20 cellular contexts compared by ENCODE assay signal in genomic region chr16:80503144-80503543, GRCh38. TPM values are rescaled to one million over a fixed set of nuclear protein-coding genes. Genes with fewer than 3 reads are reported as not detected.
"Had no signal": no experiment of that assay in that cellular context is flagged by ENCODE, and none has a peak within 500 bp of the region (broad histone marks: within the 10 kb centered on the region; RNA-seq: fewer than 3 reads in every experiment).

No MANE protein-coding gene starts in this region.

- ATAC-seq: esophagus mucosa; gastroesophageal sphincter; left ventricle myocardium superior; naive thymus-derived CD4-positive, alpha-beta T cell; psoas muscle had no signal

- H3K4me3 ChIP-seq: gastroesophageal sphincter, ovary, psoas muscle, sigmoid colon, stomach, thyroid gland, uterus had no signal

- H3K36me3 ChIP-seq: gastroesophageal sphincter, ovary, sigmoid colon, stomach, thyroid gland, uterus had no signal

- DNase-seq: effector memory CD4-positive, alpha-beta T cell; glutamatergic neuron; left ventricle myocardium superior; mesendoderm; naive thymus-derived CD4-positive, alpha-beta T cell; nucleus accumbens; ovary; psoas muscle; retina; sigmoid colon; small intestine; stimulated activated CD4-positive, alpha-beta T cell treated with anti-CD3 and anti-CD28 coated beads, Interleukin-12 subunit alpha, Interleukin-12 subunit beta, amount 100 ng/mL, for 4 hours; stimulated activated naive CD4-positive, alpha-beta T cell; stomach; substantia nigra; thyroid gland; uterus had no signal

- H3K4me1 ChIP-seq: gastroesophageal sphincter, psoas muscle, sigmoid colon, thyroid gland, uterus had no signal

- H3K9me3 ChIP-seq: ovary, psoas muscle, sigmoid colon, stomach, thyroid gland, uterus had no signal

- H3K27me3 ChIP-seq: gastroesophageal sphincter, ovary, sigmoid colon, stomach, thyroid gland, uterus had no signal

- H3K27ac ChIP-seq: ovary, psoas muscle, sigmoid colon, thyroid gland had no signal

RNA-seq across cellular contexts. Expression of gene DYNLRB2, which starts 37.6 kb away (rescaled TPM):
- total RNA-seq: esophagus mucosa, left ventricle myocardium superior, psoas muscle, stomach had no signal
- polyA plus RNA-seq: naive thymus-derived CD4-positive, alpha-beta T cell; neural cell had no signal
